In genomic region chr19:47315125-47315821, GRCh38 we compare ENCODE assay signal across 1 cellular context.
TF ChIP-seq lines count a peak whose summit lies in the region.

No MANE protein-coding gene starts in this region.

TF ChIP-seq in K562, 482 proteins besides CTCF, POLR2A, EP300 and RAD21 (continued from another document and continues in another):
- TF ChIP-seq PRDM10 (IDR thresholded peaks at IDR 0.05; ENCODE audit: partially characterized antibody) (peak; percentile 23), ZNF174 (CRISPR knock-in tag; IDR thresholded peaks at IDR 0.05) (no peak), MNT (conservative IDR thresholded peaks at IDR 0.05) (peak; percentile 47 to 71; a peak in 3 of 4 replicates), KHSRP (IDR thresholded peaks at IDR 0.05) (no peak), TSC22D4 (tag; IDR thresholded peaks at IDR 0.05) (no peak), NCOR1 (IDR thresholded peaks at IDR 0.05) (no peak; the same call in 1 of the 2 replicates), NUFIP1 (IDR thresholded peaks at IDR 0.05; ENCODE audit: partially characterized antibody) (no peak), IRF2 (CRISPR knock-in tag; IDR thresholded peaks at IDR 0.05) (no peak), MCM3 (IDR thresholded peaks at IDR 0.05) (no peak), IRF9 (tag; IDR thresholded peaks at IDR 0.05) (peak; percentile 44; the same call in 1 of the 2 replicates), ZNF785 (CRISPR knock-in tag; IDR thresholded peaks at IDR 0.05) (no peak), ZNF24 (IDR thresholded peaks at IDR 0.05) (peak; percentile 53; the same call in 1 of the 2 replicates), ZBTB26 (CRISPR knock-in tag; IDR thresholded peaks at IDR 0.05) (no peak), RBBP5 (IDR thresholded peaks at IDR 0.05; ENCODE audit: borderline replicate concordance, insufficient read depth, low read length, poor library complexity, severe bottlenecking) (peak; percentile 40), ELK1 (CRISPR knock-in tag; IDR thresholded peaks at IDR 0.05) (no peak), CBX5 (IDR thresholded peaks at IDR 0.05; ENCODE audit: borderline replicate concordance, low read depth) (no peak), ZNF551 (CRISPR knock-in tag; IDR thresholded peaks at IDR 0.05) (no peak), POLR2B (IDR thresholded peaks at IDR 0.05; ENCODE audit: low read depth, partially characterized antibody) (no peak), PTBP1 (IDR thresholded peaks at IDR 0.05; ENCODE audit: low read depth, low read length) (no peak), CAMTA2 (CRISPR knock-in tag; conservative IDR thresholded peaks at IDR 0.05) (no peak), PBX2 (CRISPR knock-in tag; IDR thresholded peaks at IDR 0.05; ENCODE audit: low read depth) (peak; percentile 58; the same call in 1 of the 2 replicates), PBX2 (tag; conservative IDR thresholded peaks at IDR 0.05; ENCODE audit: low read depth) (peak; percentile 82), ETV1 (tag; conservative IDR thresholded peaks at IDR 0.05; ENCODE audit: low read depth) (peak; percentile 60; the same call in 1 of the 2 replicates), SLC30A9 (CRISPR knock-in tag; IDR thresholded peaks at IDR 0.05) (no peak), HDAC3 (IDR thresholded peaks at IDR 0.05; ENCODE audit: borderline replicate concordance, partially characterized antibody) (peak; percentile 37), ZNF740 (CRISPR knock-in tag; IDR thresholded peaks at IDR 0.05) (no peak), ZNF740 (tag; IDR thresholded peaks at IDR 0.05) (no peak), ZBTB2 (IDR thresholded peaks at IDR 0.05) (0 out of 2 replicates have a peak, but pooled peaks have one; percentile 23), NFYB (IDR thresholded peaks at IDR 0.05; ENCODE audit: extremely low read depth, insufficient read length) (no peak), ZNF766 (CRISPR knock-in tag; conservative IDR thresholded peaks at IDR 0.05) (0 out of 2 replicates have a peak, but pooled peaks have one; percentile 67), SIX5 (IDR thresholded peaks at IDR 0.05; ENCODE audit: borderline replicate concordance in 1 of 2, insufficient read depth in 1 of 2, low read depth in 1 of 2, low read length in 2 of 2) (no peak), ATF7 (IDR thresholded peaks at IDR 0.05) (peak; percentile 96), NKRF (IDR thresholded peaks at IDR 0.05; ENCODE audit: borderline replicate concordance) (peak; percentile 45; the same call in 1 of the 2 replicates), CCNT2 (IDR thresholded peaks at IDR 0.05; ENCODE audit: borderline replicate concordance, extremely low read depth, insufficient read length, low read depth, low read length) (no peak), IFI16 (CRISPR knock-in tag; IDR thresholded peaks at IDR 0.05) (no peak), ZBTB49 (CRISPR knock-in tag; IDR thresholded peaks at IDR 0.05; ENCODE audit: borderline replicate concordance) (no peak), LEF1 (IDR thresholded peaks at IDR 0.05) (no peak; the same call in 1 of the 2 replicates), FOSL1 (tag; conservative IDR thresholded peaks at IDR 0.05) (peak; percentile 99), PURB (CRISPR knock-in tag; IDR thresholded peaks at IDR 0.05; ENCODE audit: low read depth) (no peak), RBM34 (IDR thresholded peaks at IDR 0.05; ENCODE audit: borderline replicate concordance, insufficient read depth, low read length) (no peak), ZZZ3 (IDR thresholded peaks at IDR 0.05) (no peak), TCF3 (CRISPR knock-in tag; IDR thresholded peaks at IDR 0.05) (peak; percentile 39; the same call in 1 of the 2 replicates)
